In the genomic region with DNA sequence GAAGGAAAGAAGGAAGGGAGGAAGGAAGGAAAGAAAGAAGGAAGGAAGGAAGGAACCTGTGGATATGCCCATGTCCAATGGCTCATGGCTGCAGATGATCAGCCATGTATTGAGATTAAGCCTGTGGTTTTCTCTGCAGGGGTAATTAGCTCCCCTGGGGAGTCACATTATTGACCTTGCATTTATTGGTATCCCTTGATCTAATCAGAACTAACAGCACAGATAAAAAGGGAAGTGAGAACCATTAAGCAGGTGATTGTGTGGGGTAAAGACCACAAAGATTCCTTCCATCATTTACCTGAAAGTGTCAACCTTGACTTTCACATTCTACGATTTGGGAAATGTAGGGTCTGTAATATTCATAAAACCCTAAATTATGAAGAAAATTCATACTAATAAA, we compare ENCODE assay signal across 20 cellular contexts.
DNase-seq lines count a peak whose midpoint lies in the region; ATAC-seq, FAIRE-seq and TF ChIP-seq lines count a peak whose summit lies in the region.
"Had no signal": no experiment of that assay in that cellular context is flagged by ENCODE, and none has a peak within 500 bp of the region (broad histone marks: within the 10 kb centered on the region; RNA-seq: fewer than 3 reads in every experiment).

No MANE protein-coding gene starts in this region.

- DNase-seq in GM12891 (ENCODE audit: insufficient read length, low spot score) (no peak), NCI-H1105 treated with DMSO at 0.1 percent for 48 hours (lab: John Stamatoyannopoulos, UW) (no peak), substantia nigra (lab: John Stamatoyannopoulos, UW) (no peak)
- DNase-seq in stimulated activated CD4-positive, alpha-beta T cell treated with anti-CD3 and anti-CD28 coated beads, Interleukin-1b, Interleukin-23, amount 100 ng/mL, for 48 hours = no peak
- no peak for DNase-seq in activated CD4-positive, alpha-beta T cell treated with anti-CD3 and anti-CD28 coated beads, Interleukin-2, amount 50 U/mL, for 4 hours
- DNase-seq: BE2C; CD4-positive, alpha-beta memory T cell; GF-D8; GOT3; IMR-90; Kasumi-1; NCI-H1436; NCI-H2081 treated with DMSO at 0.1 percent for 48 hours; NCI-H2227 treated with DMSO at 0.1 percent for 48 hours; NCI-H524 treated with DMSO at 0.1 percent for 48 hours; T-cell; T1000 had no signal

- H3K27ac ChIP-seq in substantia nigra (ENCODE audit: low read depth, low read length, poor library complexity, severe bottlenecking) = no peak overlapping the region

- TF ChIP-seq POLR2A in GM12891 (IDR thresholded peaks at IDR 0.05; ENCODE audit: low read depth, low read length) = no peak

- FAIRE-seq in GM12891 (lab: Jason Lieb, UNC) = no peak

- peak; percentile 86 for ATAC-seq in GM18867 (IDR thresholded peaks at IDR 0.05; ENCODE audit: unreplicated experiment)
- peak; percentile 54 for ATAC-seq in GM21390 (IDR thresholded peaks at IDR 0.05; ENCODE audit: unreplicated experiment)
- peak; percentile 57 for ATAC-seq in HG03571 (IDR thresholded peaks at IDR 0.05; ENCODE audit: unreplicated experiment)
- ATAC-seq: T-cell had no signal

TF ChIP-seq in GM12891, 5 proteins besides CTCF, POLR2A, EP300 and RAD21:
- TF ChIP-seq SPI1 (IDR thresholded peaks at IDR 0.05; ENCODE audit: low read depth, low read length) (peak; percentile 90), PAX5 (IDR thresholded peaks at IDR 0.05; ENCODE audit: insufficient read depth, low read length, severe bottlenecking) (no peak)
